1 cellular context compared by ENCODE assay signal in genomic region chr19:49422407-49423277, GRCh38.
TF ChIP-seq lines count a peak whose summit lies in the region.

No MANE protein-coding gene starts in this region.

TF ChIP-seq in WTC11, 78 proteins besides CTCF, POLR2A, EP300 and RAD21 (continued from another document):
- TF ChIP-seq, protein P1, sequence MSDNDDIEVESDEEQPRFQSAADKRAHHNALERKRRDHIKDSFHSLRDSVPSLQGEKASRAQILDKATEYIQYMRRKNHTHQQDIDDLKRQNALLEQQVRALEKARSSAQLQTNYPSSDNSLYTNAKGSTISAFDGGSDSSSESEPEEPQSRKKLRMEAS (CRISPR knock-in tag; IDR thresholded peaks at IDR 0.05) = peak; percentile 50; the same call in 1 of the 2 replicates
- no peak for TF ChIP-seq SMAD3 (CRISPR knock-in tag; IDR thresholded peaks at IDR 0.05; ENCODE audit: borderline replicate concordance)
- TF ChIP-seq, protein P2, sequence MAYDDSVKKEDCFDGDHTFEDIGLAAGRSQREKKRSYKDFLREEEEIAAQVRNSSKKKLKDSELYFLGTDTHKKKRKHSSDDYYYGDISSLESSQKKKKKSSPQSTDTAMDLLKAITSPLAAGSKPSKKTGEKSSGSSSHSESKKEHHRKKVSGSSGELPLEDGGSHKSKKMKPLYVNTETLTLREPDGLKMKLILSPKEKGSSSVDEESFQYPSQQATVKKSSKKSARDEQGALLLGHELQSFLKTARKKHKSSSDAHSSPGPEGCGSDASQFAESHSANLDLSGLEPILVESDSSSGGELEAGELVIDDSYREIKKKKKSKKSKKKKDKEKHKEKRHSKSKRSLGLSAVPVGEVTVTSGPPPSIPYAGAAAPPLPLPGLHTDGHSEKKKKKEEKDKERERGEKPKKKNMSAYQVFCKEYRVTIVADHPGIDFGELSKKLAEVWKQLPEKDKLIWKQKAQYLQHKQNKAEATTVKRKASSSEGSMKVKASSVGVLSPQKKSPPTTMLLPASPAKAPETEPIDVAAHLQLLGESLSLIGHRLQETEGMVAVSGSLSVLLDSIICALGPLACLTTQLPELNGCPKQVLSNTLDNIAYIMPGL (CRISPR knock-in tag; IDR thresholded peaks at IDR 0.05) = peak; percentile 59; the same call in 1 of the 2 replicates
- TF ChIP-seq, protein P3, sequence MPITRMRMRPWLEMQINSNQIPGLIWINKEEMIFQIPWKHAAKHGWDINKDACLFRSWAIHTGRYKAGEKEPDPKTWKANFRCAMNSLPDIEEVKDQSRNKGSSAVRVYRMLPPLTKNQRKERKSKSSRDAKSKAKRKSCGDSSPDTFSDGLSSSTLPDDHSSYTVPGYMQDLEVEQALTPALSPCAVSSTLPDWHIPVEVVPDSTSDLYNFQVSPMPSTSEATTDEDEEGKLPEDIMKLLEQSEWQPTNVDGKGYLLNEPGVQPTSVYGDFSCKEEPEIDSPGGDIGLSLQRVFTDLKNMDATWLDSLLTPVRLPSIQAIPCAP (CRISPR knock-in tag; IDR thresholded peaks at IDR 0.05) = peak; percentile 43; the same call in 1 of the 2 replicates
- no peak for TF ChIP-seq CBFB (CRISPR knock-in tag; IDR thresholded peaks at IDR 0.05; ENCODE audit: low read depth)
